2 cellular contexts compared by ENCODE assay signal in the genomic region with DNA sequence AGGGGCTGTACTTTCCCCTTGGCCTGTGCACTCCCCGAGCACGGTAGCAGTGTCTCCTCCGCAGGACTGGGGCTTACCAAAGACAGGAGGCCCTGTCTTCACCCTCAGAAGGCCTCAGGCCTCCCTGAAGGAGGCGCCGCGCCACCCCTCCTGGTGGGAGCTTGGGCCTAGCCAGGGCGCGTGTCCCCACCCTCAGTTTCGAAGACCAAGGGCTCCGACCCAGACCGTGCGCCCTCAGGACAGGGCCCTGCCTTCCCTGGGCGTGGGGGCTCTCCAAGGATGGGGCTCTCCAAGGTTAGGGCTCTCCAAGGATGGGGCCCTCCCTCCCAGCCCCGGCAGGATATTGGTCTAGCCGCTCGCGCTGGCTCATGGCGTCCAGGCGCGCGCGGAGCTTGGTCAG.
TF ChIP-seq lines count a peak whose summit lies in the region.

No MANE protein-coding gene starts in this region.

TF ChIP-seq in GM23338, 12 proteins besides CTCF, POLR2A, EP300 and RAD21 (continues in another document):
- TF ChIP-seq POLR2AphosphoS5 (IDR thresholded peaks at IDR 0.05; ENCODE audit: low read depth) (no peak), ZNF331 (CRISPR knock-in tag; IDR thresholded peaks at IDR 0.05; ENCODE audit: low read depth) (no peak), ZNF114 (CRISPR knock-in tag; IDR thresholded peaks at IDR 0.05) (no peak), EZH2phosphoT487 (IDR thresholded peaks at IDR 0.05; ENCODE audit: unreplicated experiment) (no peak), NANOG (IDR thresholded peaks at IDR 0.05; ENCODE audit: borderline replicate concordance) (no peak), STAT1 (IDR thresholded peaks at IDR 0.05; ENCODE audit: unreplicated experiment) (no peak), EZH2 (IDR thresholded peaks at IDR 0.05; ENCODE audit: low read depth, unreplicated experiment) (no peak), CREB1 (CRISPR knock-in tag; IDR thresholded peaks at IDR 0.05; ENCODE audit: low read depth) (no peak), JUNB (IDR thresholded peaks at IDR 0.05; ENCODE audit: unreplicated experiment) (no peak)
- TF ChIP-seq, protein P1, sequence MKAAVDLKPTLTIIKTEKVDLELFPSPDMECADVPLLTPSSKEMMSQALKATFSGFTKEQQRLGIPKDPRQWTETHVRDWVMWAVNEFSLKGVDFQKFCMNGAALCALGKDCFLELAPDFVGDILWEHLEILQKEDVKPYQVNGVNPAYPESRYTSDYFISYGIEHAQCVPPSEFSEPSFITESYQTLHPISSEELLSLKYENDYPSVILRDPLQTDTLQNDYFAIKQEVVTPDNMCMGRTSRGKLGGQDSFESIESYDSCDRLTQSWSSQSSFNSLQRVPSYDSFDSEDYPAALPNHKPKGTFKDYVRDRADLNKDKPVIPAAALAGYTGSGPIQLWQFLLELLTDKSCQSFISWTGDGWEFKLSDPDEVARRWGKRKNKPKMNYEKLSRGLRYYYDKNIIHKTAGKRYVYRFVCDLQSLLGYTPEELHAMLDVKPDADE (IDR thresholded peaks at IDR 0.05), result no peak
- TF ChIP-seq, protein P2, sequence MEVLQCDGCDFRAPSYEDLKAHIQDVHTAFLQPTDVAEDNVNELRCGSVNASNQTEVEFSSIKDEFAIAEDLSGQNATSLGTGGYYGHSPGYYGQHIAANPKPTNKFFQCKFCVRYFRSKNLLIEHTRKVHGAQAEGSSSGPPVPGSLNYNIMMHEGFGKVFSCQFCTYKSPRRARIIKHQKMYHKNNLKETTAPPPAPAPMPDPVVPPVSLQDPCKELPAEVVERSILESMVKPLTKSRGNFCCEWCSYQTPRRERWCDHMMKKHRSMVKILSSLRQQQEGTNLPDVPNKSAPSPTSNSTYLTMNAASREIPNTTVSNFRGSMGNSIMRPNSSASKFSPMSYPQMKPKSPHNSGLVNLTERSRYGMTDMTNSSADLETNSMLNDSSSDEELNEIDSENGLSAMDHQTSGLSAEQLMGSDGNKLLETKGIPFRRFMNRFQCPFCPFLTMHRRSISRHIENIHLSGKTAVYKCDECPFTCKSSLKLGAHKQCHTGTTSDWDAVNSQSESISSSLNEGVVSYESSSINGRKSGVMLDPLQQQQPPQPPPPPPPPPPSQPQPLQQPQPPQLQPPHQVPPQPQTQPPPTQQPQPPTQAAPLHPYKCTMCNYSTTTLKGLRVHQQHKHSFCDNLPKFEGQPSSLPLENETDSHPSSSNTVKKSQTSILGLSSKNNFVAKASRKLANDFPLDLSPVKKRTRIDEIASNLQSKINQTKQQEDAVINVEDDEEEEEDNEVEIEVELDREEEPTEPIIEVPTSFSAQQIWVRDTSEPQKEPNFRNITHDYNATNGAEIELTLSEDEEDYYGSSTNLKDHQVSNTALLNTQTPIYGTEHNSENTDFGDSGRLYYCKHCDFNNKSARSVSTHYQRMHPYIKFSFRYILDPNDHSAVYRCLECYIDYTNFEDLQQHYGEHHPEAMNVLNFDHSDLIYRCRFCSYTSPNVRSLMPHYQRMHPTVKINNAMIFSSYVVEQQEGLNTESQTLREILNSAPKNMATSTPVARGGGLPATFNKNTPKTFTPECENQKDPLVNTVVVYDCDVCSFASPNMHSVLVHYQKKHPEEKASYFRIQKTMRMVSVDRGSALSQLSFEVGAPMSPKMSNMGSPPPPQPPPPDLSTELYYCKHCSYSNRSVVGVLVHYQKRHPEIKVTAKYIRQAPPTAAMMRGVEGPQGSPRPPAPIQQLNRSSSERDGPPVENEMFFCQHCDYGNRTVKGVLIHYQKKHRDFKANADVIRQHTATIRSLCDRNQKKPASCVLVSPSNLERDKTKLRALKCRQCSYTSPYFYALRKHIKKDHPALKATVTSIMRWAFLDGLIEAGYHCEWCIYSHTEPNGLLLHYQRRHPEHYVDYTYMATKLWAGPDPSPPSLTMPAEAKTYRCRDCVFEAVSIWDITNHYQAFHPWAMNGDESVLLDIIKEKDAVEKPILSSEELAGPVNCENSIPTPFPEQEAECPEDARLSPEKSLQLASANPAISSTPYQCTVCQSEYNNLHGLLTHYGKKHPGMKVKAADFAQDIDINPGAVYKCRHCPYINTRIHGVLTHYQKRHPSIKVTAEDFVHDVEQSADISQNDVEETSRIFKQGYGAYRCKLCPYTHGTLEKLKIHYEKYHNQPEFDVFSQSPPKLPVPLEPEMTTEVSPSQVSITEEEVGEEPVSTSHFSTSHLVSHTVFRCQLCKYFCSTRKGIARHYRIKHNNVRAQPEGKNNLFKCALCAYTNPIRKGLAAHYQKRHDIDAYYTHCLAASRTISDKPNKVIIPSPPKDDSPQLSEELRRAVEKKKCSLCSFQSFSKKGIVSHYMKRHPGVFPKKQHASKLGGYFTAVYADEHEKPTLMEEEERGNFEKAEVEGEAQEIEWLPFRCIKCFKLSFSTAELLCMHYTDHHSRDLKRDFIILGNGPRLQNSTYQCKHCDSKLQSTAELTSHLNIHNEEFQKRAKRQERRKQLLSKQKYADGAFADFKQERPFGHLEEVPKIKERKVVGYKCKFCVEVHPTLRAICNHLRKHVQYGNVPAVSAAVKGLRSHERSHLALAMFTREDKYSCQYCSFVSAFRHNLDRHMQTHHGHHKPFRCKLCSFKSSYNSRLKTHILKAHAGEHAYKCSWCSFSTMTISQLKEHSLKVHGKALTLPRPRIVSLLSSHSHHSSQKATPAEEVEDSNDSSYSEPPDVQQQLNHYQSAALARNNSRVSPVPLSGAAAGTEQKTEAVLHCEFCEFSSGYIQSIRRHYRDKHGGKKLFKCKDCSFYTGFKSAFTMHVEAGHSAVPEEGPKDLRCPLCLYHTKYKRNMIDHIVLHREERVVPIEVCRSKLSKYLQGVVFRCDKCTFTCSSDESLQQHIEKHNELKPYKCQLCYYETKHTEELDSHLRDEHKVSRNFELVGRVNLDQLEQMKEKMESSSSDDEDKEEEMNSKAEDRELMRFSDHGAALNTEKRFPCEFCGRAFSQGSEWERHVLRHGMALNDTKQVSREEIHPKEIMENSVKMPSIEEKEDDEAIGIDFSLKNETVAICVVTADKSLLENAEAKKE (CRISPR knock-in tag; IDR thresholded peaks at IDR 0.05), result no peak

TF ChIP-seq in H1, 55 proteins besides CTCF, POLR2A, EP300 and RAD21:
- no peak for TF ChIP-seq NANOG (IDR thresholded peaks at IDR 0.05; ENCODE audit: insufficient read depth, low read depth, low read length, poor library complexity, severe bottlenecking)
